In genomic region chr4:143554728-143555597, GRCh38 we compare ENCODE assay signal across 12 cellular contexts. TPM values are rescaled to one million over a fixed set of nuclear protein-coding genes. Genes with fewer than 3 reads are reported as not detected.
DNase-seq lines count a peak whose midpoint lies in the region; ATAC-seq lines count a peak whose summit lies in the region.
"Had no signal": no experiment of that assay in that cellular context is flagged by ENCODE, and none has a peak within 500 bp of the region (broad histone marks: within the 10 kb centered on the region; RNA-seq: fewer than 3 reads in every experiment).

No MANE protein-coding gene starts in this region.

- peak overlapping the region; percentile 67 for H3K27ac Mint-ChIP-seq in activated CD4-positive, alpha-beta T cell treated with anti-CD3 and anti-CD28 coated beads for 36 hours
- peak overlapping the region in 5 of 9 donors; percentile 9 to 76 (median 39) for H3K27ac Mint-ChIP-seq in naive thymus-derived CD4-positive, alpha-beta T cell

- H3K9me3 ChIP-seq in naive thymus-derived CD4-positive, alpha-beta T cell (ENCODE audit: control insufficient read depth in 2 of 3, low read length in 3 of 3): no peaks in the 10 kb centered on the region
- H3K9me3 ChIP-seq: A549 had no signal

- H3K27me3 ChIP-seq in naive thymus-derived CD4-positive, alpha-beta T cell (ENCODE audit: control insufficient read depth in 2 of 2, insufficient read depth in 2 of 2, low read length in 2 of 2): no peaks in the 10 kb centered on the region

- H3K9me3 Mint-ChIP-seq in activated CD4-positive, alpha-beta T cell treated with anti-CD3 and anti-CD28 coated beads for 36 hours (ENCODE audit: low read depth): no peaks in the 10 kb centered on the region
- no peaks in the 10 kb centered on the region for H3K9me3 Mint-ChIP-seq in naive thymus-derived CD4-positive, alpha-beta T cell

- intact Hi-C loops in activated CD4-positive, alpha-beta T cell treated with anti-CD3 and anti-CD28 coated beads for 36 hours (cut with DNase I, micrococcal nuclease): loop anchor here in 1 of 2 experiments (1.0 to 2.0 kb wide), 2 partner anchors 11 to 62 kb away; no protein-coding TSS in a partner anchor
- intact Hi-C loops in naive thymus-derived CD4-positive, alpha-beta T cell (cut with micrococcal nuclease): loop anchor here (5.0 to 10.0 kb wide), 3 partner anchors 352 to 1540 kb away; partner anchors contain the start of genes ABCE1 (in 1 of the 2), ANAPC10 (in 1 of the 2) and GYPE (in 1 of the 2)

- no peak overlapping the region for H3K4me3 ChIP-seq in naive thymus-derived CD4-positive, alpha-beta T cell (ENCODE audit: low read length)
- H3K4me3 ChIP-seq: A549 had no signal

- peaks cover 30% of the 10 kb centered on the region for H3K36me3 Mint-ChIP-seq in activated CD4-positive, alpha-beta T cell treated with anti-CD3 and anti-CD28 coated beads for 36 hours (ENCODE audit: low read depth)
- peaks cover 7 to 21% (median 16%) of the 10 kb centered on the region in 5 donors for H3K36me3 Mint-ChIP-seq in naive thymus-derived CD4-positive, alpha-beta T cell

- H3K27me3 Mint-ChIP-seq in activated CD4-positive, alpha-beta T cell treated with anti-CD3 and anti-CD28 coated beads for 36 hours: no peaks in the 10 kb centered on the region
- H3K27me3 Mint-ChIP-seq in naive thymus-derived CD4-positive, alpha-beta T cell: no peaks in the 10 kb centered on the region

- no peak overlapping the region for H3K27ac ChIP-seq in naive thymus-derived CD4-positive, alpha-beta T cell (ENCODE audit: low read depth, low read length)
- H3K27ac ChIP-seq: A549 had no signal

- H3K4me1 ChIP-seq in naive thymus-derived CD4-positive, alpha-beta T cell (ENCODE audit: control insufficient read depth in 2 of 2, insufficient read depth in 2 of 2, low read length in 2 of 2): peaks cover 3 to 11% of the 10 kb centered on the region in 2 donors
- H3K4me1 ChIP-seq: A549 had no signal

- H3K36me3 ChIP-seq in naive thymus-derived CD4-positive, alpha-beta T cell (ENCODE audit: control insufficient read depth in 2 of 3, insufficient read depth in 3 of 3, low read length in 3 of 3): peaks cover 6 to 16% (median 12%) of the 10 kb centered on the region in 3 experiments

- peaks cover 23% of the 10 kb centered on the region for H3K4me1 Mint-ChIP-seq in activated CD4-positive, alpha-beta T cell treated with anti-CD3 and anti-CD28 coated beads for 36 hours
- peaks cover 10 to 28% (median 13%) of the 10 kb centered on the region in 7 donors for H3K4me1 Mint-ChIP-seq in naive thymus-derived CD4-positive, alpha-beta T cell

- peak; percentile 37 for ATAC-seq in activated CD4-positive, alpha-beta T cell treated with anti-CD3 and anti-CD28 coated beads for 36 hours
- ATAC-seq in GM21576 (IDR thresholded peaks at IDR 0.05; ENCODE audit: unreplicated experiment) (peak; percentile 74), HG03354 (IDR thresholded peaks at IDR 0.05; ENCODE audit: poor library complexity, severe bottlenecking, unreplicated experiment) (peak; percentile 26)
- ATAC-seq in naive thymus-derived CD4-positive, alpha-beta T cell: no peak
- ATAC-seq: A549 had no signal

- CTCF ChIA-PET in activated CD4-positive, alpha-beta T cell treated with anti-CD3 and anti-CD28 coated beads for 36 hours (lab: Charles Lee): no interaction called here
- CTCF ChIA-PET in naive thymus-derived CD4-positive, alpha-beta T cell (lab: Charles Lee): no interaction called here

- H3K4me3 Mint-ChIP-seq in activated CD4-positive, alpha-beta T cell treated with anti-CD3 and anti-CD28 coated beads for 36 hours: no peak overlapping the region
- no peak overlapping the region for H3K4me3 Mint-ChIP-seq in naive thymus-derived CD4-positive, alpha-beta T cell

- in situ Hi-C loops in KBM-7 (cut with MboI; ENCODE audit: low pct_unique_long_range_greater_than_20kb, low sequenced_read_pairs): no loop called here

- POLR2A ChIA-PET in activated CD4-positive, alpha-beta T cell treated with anti-CD3 and anti-CD28 coated beads for 36 hours (lab: Charles Lee): interaction anchor here (0.7 kb wide), 1 partner anchor 374 kb away, joined by 3 read pairs; no protein-coding TSS in a partner anchor
- POLR2A ChIA-PET in naive thymus-derived CD4-positive, alpha-beta T cell (lab: Charles Lee): no interaction called here

- peak; percentile 52 for DNase-seq in activated CD4-positive, alpha-beta T cell treated with anti-CD3 and anti-CD28 coated beads for 36 hours
- DNase-seq in activated CD4-positive, alpha-beta T cell treated with anti-CD3 and anti-CD28 coated beads for 1 hour: no peak
- DNase-seq in naive thymus-derived CD4-positive, alpha-beta T cell: no peak
- DNase-seq in COLO668 (lab: John Stamatoyannopoulos, UW; ENCODE audit: unreplicated experiment) (no peak), KBM-7 (no peak), NCI-H526 treated with DMSO at 0.1 percent for 48 hours (lab: John Stamatoyannopoulos, UW) (no peak)
- DNase-seq: aorta, NCI-H1930, SW 1271 had no signal

RNA-seq across cellular contexts. Expression of gene SMARCA5, which starts 41.5 kb away (rescaled TPM):
- 10 to 100 TPM; 66.6 to 69.8 TPM for total RNA-seq in activated CD4-positive, alpha-beta T cell treated with anti-CD3 and anti-CD28 coated beads for 36 hours
- total RNA-seq in naive thymus-derived CD4-positive, alpha-beta T cell: 10 to 100 TPM; 48.3 to 58.2 (median 54.4) TPM
- polyA plus RNA-seq in naive thymus-derived CD4-positive, alpha-beta T cell: 10 to 100 TPM; 24.2 to 32.9 TPM
